32 cellular contexts compared by ENCODE assay signal in genomic region chr22:33891455-33891854, GRCh38.
"Had no signal": no experiment of that assay in that cellular context is flagged by ENCODE, and none has a peak within 500 bp of the region (broad histone marks: within the 10 kb centered on the region; RNA-seq: fewer than 3 reads in every experiment).

No MANE protein-coding gene starts in this region.

- H3K27me3 Mint-ChIP-seq: activated CD4-positive, alpha-beta memory T cell treated with anti-CD3 and anti-CD28 coated beads, Interleukin-2, amount 10 ng/mL, durations not matched to agents 7 days and 5 days; activated naive CD8-positive, alpha-beta T cell treated with anti-CD3 and anti-CD28 coated beads, Interleukin-2, amount 10 ng/mL, durations not matched to agents 7 days and 5 days had no signal

- ATAC-seq: activated T-cell treated with anti-CD3 and anti-CD28 coated beads, Interleukin-2, amount 50 U/mL, for 72 hours; activated T-helper 17 cell treated with anti-CD3 and anti-CD28 coated beads, Interleukin-2, amount 50 U/mL, for 72 hours; body of pancreas; Panc1 had no signal

- H3K36me3 Mint-ChIP-seq: activated naive CD8-positive, alpha-beta T cell treated with anti-CD3 and anti-CD28 coated beads, Interleukin-2, amount 10 ng/mL, durations not matched to agents 7 days and 5 days had no signal

- H3K4me3 Mint-ChIP-seq: activated CD4-positive, alpha-beta memory T cell treated with anti-CD3 and anti-CD28 coated beads, Interleukin-2, amount 10 ng/mL, durations not matched to agents 7 days and 5 days; activated naive CD8-positive, alpha-beta T cell treated with anti-CD3 and anti-CD28 coated beads, Interleukin-2, amount 10 ng/mL, durations not matched to agents 7 days and 5 days; activated T-cell treated with anti-CD3 and anti-CD28 coated beads, Interleukin-2, amount 50 U/mL, for 72 hours; activated T-helper 17 cell treated with anti-CD3 and anti-CD28 coated beads, Interleukin-2, amount 50 U/mL, for 72 hours had no signal

- H3K27ac ChIP-seq: adrenal gland, body of pancreas, breast epithelium, SJCRH30, SK-N-MC, WERI-Rb-1 had no signal

- DNase-seq: activated CD4-positive, alpha-beta memory T cell treated with anti-CD3 and anti-CD28 coated beads, Interleukin-2, amount 10 ng/mL, durations not matched to agents 7 days and 5 days; activated CD4-positive, alpha-beta T cell treated with anti-CD3 and anti-CD28 coated beads for 1 hour; activated CD4-positive, alpha-beta T cell treated with anti-CD3 and anti-CD28 coated beads for 48 hours; activated CD4-positive, CD25-positive, alpha-beta regulatory T cell; activated effector memory CD4-positive, alpha-beta T cell treated with anti-CD3 and anti-CD28 coated beads, Interleukin-2, amount 50 U/mL, for 16 hours; activated naive CD4-positive, alpha-beta T cell; activated naive CD4-positive, alpha-beta T cell treated with anti-CD3 and anti-CD28 coated beads, Interleukin-2, amount 50 U/mL, for 16 hours; activated naive CD8-positive, alpha-beta T cell treated with anti-CD3 and anti-CD28 coated beads, Interleukin-2, amount 10 ng/mL, durations not matched to agents 7 days and 5 days; activated T-cell treated with anti-CD3 and anti-CD28 coated beads, Interleukin-2, amount 50 U/mL, for 1 hour; activated T-cell treated with anti-CD3 and anti-CD28 coated beads, Interleukin-2, amount 50 U/mL, for 72 hours; adrenal gland; body of pancreas; Kasumi-1; KG1; MM.1S; MV-4-11; NCI-H1092; NCI-H1436 treated with DMSO at 0.1 percent for 48 hours; NCI-H1694 treated with DMSO at 0.1 percent for 48 hours; NCI-H2081; NCI-H226; NCI-H446 treated with DMSO at 0.1 percent for 48 hours; NCI-H524; NCI-H69; SHP77; SJCRH30; T1000; WERI-Rb-1 had no signal

- H3K27me3 ChIP-seq: adrenal gland, body of pancreas, breast epithelium, SJCRH30 had no signal

- H3K9me3 ChIP-seq: adrenal gland, body of pancreas, breast epithelium, SJCRH30 had no signal

- H3K27ac Mint-ChIP-seq: activated CD4-positive, alpha-beta memory T cell treated with anti-CD3 and anti-CD28 coated beads, Interleukin-2, amount 10 ng/mL, durations not matched to agents 7 days and 5 days; activated naive CD8-positive, alpha-beta T cell treated with anti-CD3 and anti-CD28 coated beads, Interleukin-2, amount 10 ng/mL, durations not matched to agents 7 days and 5 days; activated T-cell treated with anti-CD3 and anti-CD28 coated beads, Interleukin-2, amount 50 U/mL, for 72 hours; activated T-helper 17 cell treated with anti-CD3 and anti-CD28 coated beads, Interleukin-2, amount 50 U/mL, for 72 hours had no signal

- H3K36me3 ChIP-seq: adrenal gland, breast epithelium, SJCRH30, WERI-Rb-1 had no signal

- H3K4me1 Mint-ChIP-seq: activated CD4-positive, alpha-beta memory T cell treated with anti-CD3 and anti-CD28 coated beads, Interleukin-2, amount 10 ng/mL, durations not matched to agents 7 days and 5 days; activated naive CD8-positive, alpha-beta T cell treated with anti-CD3 and anti-CD28 coated beads, Interleukin-2, amount 10 ng/mL, durations not matched to agents 7 days and 5 days; activated T-helper 17 cell treated with anti-CD3 and anti-CD28 coated beads, Interleukin-2, amount 50 U/mL, for 72 hours had no signal

- H3K4me1 ChIP-seq: breast epithelium, SJCRH30 had no signal

- H3K4me3 ChIP-seq: adrenal gland, body of pancreas, breast epithelium, SJCRH30, SK-N-MC had no signal
